Comparison of ENCODE assay signal across 1 cellular context in the genomic region with DNA sequence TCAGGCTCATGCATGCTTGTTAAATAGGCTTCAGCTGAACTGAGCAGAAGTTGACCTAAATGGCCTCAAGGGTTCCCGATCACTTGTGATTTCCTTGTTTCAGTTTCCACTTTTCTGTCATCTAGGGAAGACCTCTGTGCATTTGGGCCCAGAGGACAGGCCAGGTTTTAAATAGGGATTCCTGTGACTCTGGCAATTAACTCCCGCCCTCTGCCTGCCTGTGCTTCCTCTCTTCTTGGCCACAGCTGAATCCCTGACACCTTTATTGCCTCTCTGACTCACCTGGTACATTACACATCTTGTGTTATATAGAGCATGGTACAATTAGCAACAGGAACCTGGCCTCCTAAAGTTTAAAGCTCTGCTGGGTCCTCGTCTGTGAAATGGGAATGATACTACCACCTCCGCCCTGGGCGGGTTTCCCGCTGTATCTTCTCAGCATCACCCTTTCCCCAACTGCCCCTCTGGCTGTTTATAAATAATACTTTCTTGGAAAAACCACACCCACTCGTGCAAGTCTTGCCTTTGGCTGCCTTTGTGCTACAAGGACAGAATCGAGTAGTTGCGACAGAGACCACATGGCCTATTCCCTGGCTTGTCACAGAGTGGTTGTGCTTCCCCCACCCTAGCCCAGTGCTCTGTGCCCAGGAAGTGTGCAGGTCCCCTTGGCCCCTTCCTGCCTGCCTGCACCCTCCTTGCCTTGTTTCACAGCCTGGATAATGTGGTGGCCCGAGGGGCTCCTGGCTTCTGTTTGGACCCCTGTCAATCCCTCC.
TF ChIP-seq lines count a peak whose summit lies in the region.

No MANE protein-coding gene starts in this region.

TF ChIP-seq in GM23338, 12 proteins besides CTCF, POLR2A, EP300 and RAD21 (continued from another document):
- no peak for TF ChIP-seq REST (IDR thresholded peaks at IDR 0.05; ENCODE audit: unreplicated experiment)
TF ChIP-seq in GM23338: peak in this region for 0.
